Comparison of ENCODE assay signal across 26 cellular contexts in the genomic region with DNA sequence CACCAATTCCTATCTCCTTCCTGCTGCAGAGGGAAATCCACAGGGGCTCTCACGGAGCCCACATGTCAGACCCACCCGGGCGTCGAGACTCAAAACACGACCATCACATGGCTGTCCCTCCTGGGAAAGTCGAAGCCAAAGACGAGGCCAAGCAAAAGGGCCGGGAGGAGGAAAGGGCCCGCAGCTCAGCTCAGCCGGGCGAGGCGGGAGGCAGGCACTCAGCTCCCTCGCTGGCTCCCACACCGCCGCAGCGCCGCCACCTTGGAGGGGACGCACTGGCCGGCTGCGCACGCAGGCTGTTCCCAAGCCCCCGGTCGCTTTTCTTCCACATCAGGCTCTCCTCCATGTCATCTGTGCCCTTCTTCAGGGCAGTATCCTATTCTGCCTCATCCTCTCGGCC.
DNase-seq lines count a peak whose midpoint lies in the region; ATAC-seq, FAIRE-seq and TF ChIP-seq lines count a peak whose summit lies in the region.
"Had no signal": no experiment of that assay in that cellular context is flagged by ENCODE, and none has a peak within 500 bp of the region (broad histone marks: within the 10 kb centered on the region; RNA-seq: fewer than 3 reads in every experiment).

No MANE protein-coding gene starts in this region.

- H2BK5ac ChIP-seq in H1 (ENCODE audit: low read depth, low read length) (no peak overlapping the region), neuronal stem cell (ENCODE audit: low read length) (no peak overlapping the region), mesendoderm (ENCODE audit: low read length) (no peak overlapping the region)

- no peak for TF ChIP-seq CTCF in H1 (IDR thresholded peaks at IDR 0.05; ENCODE audit: control extremely low read depth in 1 of 3, insufficient read depth in 1 of 3, low read depth in 1 of 3, low read length in 3 of 3)
- TF ChIP-seq CTCF in kidney (IDR thresholded peaks at IDR 0.05; ENCODE audit: borderline replicate concordance, extremely low read depth, insufficient read depth) = no peak

- DNase-seq in H1 (ENCODE audit: low read depth in 1 of 2, low spot score in 2 of 2) (no peak), kidney (peak; percentile 62), neuronal stem cell (ENCODE audit: low spot score) (no peak), mesendoderm (no peak)
- DNase-seq: 8988T; ACHN; BE2C; C1 segment of cervical spinal cord; CD4-positive, alpha-beta memory T cell; CD4-positive, CD25-positive, alpha-beta regulatory T cell; CD8-positive, alpha-beta memory T cell; COR-L47; DMS 273 treated with DMSO at 0.1 percent for 48 hours; DMS153; DMS53; DMS79; DND-41; EL; GDM1 had no signal

- no peaks in the 10 kb centered on the region for H3K79me2 ChIP-seq in H1 (ENCODE audit: control insufficient read depth in 1 of 2, insufficient read depth in 2 of 2, low read length in 2 of 2)
- no peaks in the 10 kb centered on the region for H3K79me2 ChIP-seq in mesendoderm (ENCODE audit: control insufficient read depth, insufficient read depth, low read length)

- H3K27ac ChIP-seq in H1 (ENCODE audit: low read depth, low read length) (no peak overlapping the region), kidney (ENCODE audit: low read depth in 2 of 2, low read length in 2 of 2) (no peak overlapping the region), neuronal stem cell (replicated peaks; ENCODE audit: low read length) (no peak overlapping the region), mesendoderm (ENCODE audit: low read depth, low read length) (no peak overlapping the region)
- H3K27ac ChIP-seq: BLaER1 had no signal

- no peaks in the 10 kb centered on the region for H4K20me1 ChIP-seq in H1 (replicated peaks in 1 of 2; ENCODE audit: control insufficient read depth in 1 of 2, insufficient read depth in 2 of 2, low read length in 2 of 2)
- H4K20me1 ChIP-seq: BLaER1 had no signal

- no peak overlapping the region for H3K4me2 ChIP-seq in H1 (ENCODE audit: insufficient read depth in 1 of 2, low read depth in 2 of 2, low read length in 2 of 2)
- no peak overlapping the region for H3K4me2 ChIP-seq in neuronal stem cell (ENCODE audit: insufficient read depth, low read length, poor library complexity, severe bottlenecking)
- no peak overlapping the region for H3K4me2 ChIP-seq in mesendoderm (ENCODE audit: low read length)
- H3K4me2 ChIP-seq: BLaER1 had no signal

- no peak for TF ChIP-seq POLR2A in H1 (IDR thresholded peaks at IDR 0.05; ENCODE audit: control extremely low read depth in 1 of 2, low read depth in 2 of 2, low read length in 2 of 2)

- CTCF ChIA-PET in H1 (lab: Charles Lee; ENCODE audit: partially characterized antibody) = no interaction called here

- H2BK20ac ChIP-seq in H1 (ENCODE audit: low read length) = no peak overlapping the region

- H3K9ac ChIP-seq in H1 (replicated peaks in 1 of 4; ENCODE audit: extremely low read depth in 1 of 4, low read depth in 3 of 4, low read length in 3 of 4) (no peak overlapping the region), kidney (ENCODE audit: low read length in 2 of 2) (no peak overlapping the region), neuronal stem cell (ENCODE audit: low read depth, low read length, poor library complexity) (no peak overlapping the region), mesendoderm (ENCODE audit: low read length) (no peak overlapping the region)
- H3K9ac ChIP-seq: BLaER1 had no signal

- H3K14ac ChIP-seq in H1 (ENCODE audit: insufficient read length) (no peak overlapping the region), neuronal stem cell (ENCODE audit: low read length) (peak overlapping the region; percentile 21)

- H3K4me1 ChIP-seq in H1 (replicated peaks in 1 of 4; ENCODE audit: control insufficient read depth in 3 of 4, insufficient read depth in 4 of 4, low read length in 3 of 4) (no peaks in the 10 kb centered on the region), kidney (ENCODE audit: control insufficient read depth in 1 of 2, insufficient read depth in 1 of 2, low read depth in 1 of 2, low read length in 2 of 2) (peaks cover 0 to 6% of the 10 kb centered on the region in 2 donors), neuronal stem cell (ENCODE audit: control insufficient read depth in 2 of 2, insufficient read depth in 1 of 2, low read depth in 1 of 2, low read length in 2 of 2) (peaks cover 3% of the 10 kb centered on the region in 2 donors), mesendoderm (ENCODE audit: control insufficient read depth, low read depth, low read length) (no peaks in the 10 kb centered on the region)
- H3K4me1 ChIP-seq: BE2C, BLaER1 had no signal

- no peak for ATAC-seq in GM21717 (IDR thresholded peaks at IDR 0.05; ENCODE audit: unreplicated experiment)
- ATAC-seq in GM18502 (IDR thresholded peaks at IDR 0.05; ENCODE audit: poor library complexity, unreplicated experiment) = no peak
- ATAC-seq: GM12878 had no signal

- no peaks in the 10 kb centered on the region for H3K23me2 ChIP-seq in H1 (ENCODE audit: low read depth, low read length)

- H3K4me3 ChIP-seq in H1 (ENCODE audit: extremely low read depth in 1 of 4, insufficient read depth in 2 of 4, low read depth in 3 of 4, low read length in 4 of 4) (no peak overlapping the region), kidney (ENCODE audit: low read length in 2 of 2) (no peak overlapping the region), neuronal stem cell (ENCODE audit: low read length in 2 of 2) (peak overlapping the region in 1 of 2 donors; percentile 10), mesendoderm (ENCODE audit: low read length) (no peak overlapping the region)
- H3K4me3 ChIP-seq: BLaER1, GM12878 had no signal

- H4K91ac ChIP-seq in H1 (replicated peaks; ENCODE audit: insufficient read length, low read length) (no peak overlapping the region), neuronal stem cell (ENCODE audit: low read depth, low read length, poor library complexity) (no peak overlapping the region)

- H3K27me3 ChIP-seq in H1 (replicated peaks in 1 of 4; ENCODE audit: control insufficient read depth in 3 of 4, extremely low read depth in 1 of 4, insufficient read depth in 3 of 4, low read length in 3 of 4) (no peaks in the 10 kb centered on the region), neuronal stem cell (ENCODE audit: control insufficient read depth in 3 of 3, insufficient read depth in 3 of 3, low read depth in 1 of 3, low read length in 3 of 3) (no peaks in the 10 kb centered on the region), mesendoderm (ENCODE audit: insufficient read depth, low read length, poor library complexity) (no peaks in the 10 kb centered on the region)
- H3K27me3 ChIP-seq: BE2C, BLaER1 had no signal

- H2AFZ ChIP-seq in H1 (ENCODE audit: low read length) = no peak overlapping the region
- H2AFZ ChIP-seq in neuronal stem cell (ENCODE audit: low read length) = no peak overlapping the region

- TF ChIP-seq RAD21 in H1 (IDR thresholded peaks at IDR 0.05 in 1 of 2, conservative IDR thresholded peaks at IDR 0.05 in 1 of 2; ENCODE audit: low read depth in 2 of 2, low read length in 2 of 2) = no peak

- H3K56ac ChIP-seq in H1 (replicated peaks; ENCODE audit: insufficient read length, low read depth, low read length) (no peak overlapping the region), mesendoderm (ENCODE audit: low read length) (no peak overlapping the region)

- H3K36me3 ChIP-seq in H1 (ENCODE audit: control insufficient read depth in 2 of 4, insufficient read depth in 4 of 4, low read length in 3 of 4) (no peaks in the 10 kb centered on the region; a peak in 1 of 8 replicates), kidney (ENCODE audit: control insufficient read depth in 1 of 2, insufficient read depth in 2 of 2, low read length in 2 of 2) (no peaks in the 10 kb centered on the region), neuronal stem cell (replicated peaks in 1 of 2; ENCODE audit: control insufficient read depth in 2 of 2, insufficient read depth in 2 of 2, low read length in 2 of 2) (no peaks in the 10 kb centered on the region), mesendoderm (ENCODE audit: control insufficient read depth, insufficient read depth, low read length) (no peaks in the 10 kb centered on the region)
- H3K36me3 ChIP-seq: BE2C had no signal

- H3K79me1 ChIP-seq in H1 (ENCODE audit: low read depth, low read length) (no peaks in the 10 kb centered on the region), neuronal stem cell (ENCODE audit: low read depth, low read length) (no peaks in the 10 kb centered on the region), mesendoderm (ENCODE audit: low read length) (no peaks in the 10 kb centered on the region)

- no peak overlapping the region for H2BK120ac ChIP-seq in H1 (replicated peaks; ENCODE audit: low read depth, low read length)
- no peak overlapping the region for H2BK120ac ChIP-seq in neuronal stem cell (ENCODE audit: low read depth, low read length)
- no peak overlapping the region for H2BK120ac ChIP-seq in mesendoderm (ENCODE audit: low read depth, low read length)

- WGBS in H1 (ENCODE audit: extremely low coverage in 1 of 2, insufficient coverage in 1 of 2, insufficient read length in 1 of 2, insufficient replicate concordance in 2 of 2, low coverage in 1 of 2, low lambda C conversion rate in 2 of 2, missing lambda C conversion rate in 1 of 2), 2 experiments = 94% methylated on average over 7 of the region's 24 CpGs; no CpG with 5 or more reads in 1 of the 2 experiments
- WGBS in neuronal stem cell (ENCODE audit: extremely low coverage in 2 of 2, insufficient read length in 2 of 2, insufficient replicate concordance in 1 of 2), 2 donors = no CpG with 5 or more reads among the region's 24 CpGs
- no CpG with 5 or more reads among the region's 24 CpGs for WGBS in mesendoderm (ENCODE audit: extremely low coverage, insufficient coverage, low lambda C conversion rate)

- H3K18ac ChIP-seq in H1 (ENCODE audit: extremely low read depth, low read length) = no peak overlapping the region
- H3K18ac ChIP-seq in neuronal stem cell (ENCODE audit: low read length) = no peak overlapping the region
- H3K18ac ChIP-seq in mesendoderm (ENCODE audit: low read length) = no peak overlapping the region

- intact Hi-C loops in kidney (cut with DNase I) = no loop called here

- H2BK12ac ChIP-seq in H1 (ENCODE audit: low read depth, low read length) = no peak overlapping the region
- H2BK12ac ChIP-seq in neuronal stem cell (ENCODE audit: low read length) = no peak overlapping the region

- H2BK15ac ChIP-seq in H1 (ENCODE audit: low read length) = no peak overlapping the region
- H2BK15ac ChIP-seq in neuronal stem cell (ENCODE audit: low read length) = no peak overlapping the region
- no peak overlapping the region for H2BK15ac ChIP-seq in mesendoderm (replicated peaks; ENCODE audit: low read depth)

- TF ChIP-seq EP300 in H1 (IDR thresholded peaks at IDR 0.05; ENCODE audit: borderline replicate concordance in 1 of 2, low read depth in 2 of 2, low read length in 2 of 2) = no peak

- H3K9me3 ChIP-seq in H1 (ENCODE audit: insufficient read depth in 2 of 2, low read depth in 1 of 2, low read length in 1 of 2) (no peaks in the 10 kb centered on the region; a peak in 1 of 4 replicates), kidney (ENCODE audit: control insufficient read depth in 1 of 2, low read length in 2 of 2) (no peaks in the 10 kb centered on the region), neuronal stem cell (replicated peaks in 1 of 2; ENCODE audit: control insufficient read depth in 2 of 2, insufficient read depth in 1 of 2, low read depth in 1 of 2, low read length in 2 of 2) (no peaks in the 10 kb centered on the region)
- H3K9me3 ChIP-seq: BE2C, BLaER1 had no signal

- no peak overlapping the region; the same call in 1 of the 2 replicates for H4K8ac ChIP-seq in H1 (ENCODE audit: extremely low read depth, insufficient read depth, low read length)
- no peak overlapping the region for H4K8ac ChIP-seq in neuronal stem cell (ENCODE audit: low read depth, low read length)
- no peak overlapping the region for H4K8ac ChIP-seq in mesendoderm (ENCODE audit: low read depth, low read length)

- FAIRE-seq in H1 (lab: Jason Lieb, UNC) = no peak
- no peak for FAIRE-seq in kidney (lab: Jason Lieb, UNC)
- FAIRE-seq: A204.1, GM12878, GM12892, GM19239 had no signal

- H2AK5ac ChIP-seq in H1 (ENCODE audit: low read depth, low read length) = no peak overlapping the region
- H2AK5ac ChIP-seq in neuronal stem cell (ENCODE audit: low read depth, low read length) = peak overlapping the region; percentile 75
- H2AK5ac ChIP-seq in mesendoderm (ENCODE audit: low read length) = no peak overlapping the region

- H3K4ac ChIP-seq in H1 (replicated peaks; ENCODE audit: insufficient read length, low read depth, low read length) (no peak overlapping the region), neuronal stem cell (ENCODE audit: low read length) (no peak overlapping the region), mesendoderm (ENCODE audit: low read depth, low read length) (no peak overlapping the region)

- no peak overlapping the region for H4K5ac ChIP-seq in H1 (ENCODE audit: insufficient read length, low read depth, low read length)
- no peak overlapping the region for H4K5ac ChIP-seq in mesendoderm (ENCODE audit: low read length)

- H3K23ac ChIP-seq in H1 (ENCODE audit: insufficient read length) (no peak overlapping the region), neuronal stem cell (ENCODE audit: low read depth, low read length, poor library complexity) (peak overlapping the region; percentile 29), mesendoderm (ENCODE audit: low read length) (no peak overlapping the region)

- POLR2A ChIA-PET in H1 (lab: Charles Lee; ENCODE audit: partially characterized antibody) = no interaction called here
